ENCODE assay signal across 12 cellular contexts in genomic region chr3:124850633-124851032, GRCh38. TPM values are rescaled to one million over a fixed set of nuclear protein-coding genes. Genes with fewer than 3 reads are reported as not detected.
DNase-seq lines count a peak whose midpoint lies in the region; ATAC-seq and TF ChIP-seq lines count a peak whose summit lies in the region.
"Had no signal": no experiment of that assay in that cellular context is flagged by ENCODE, and none has a peak within 500 bp of the region (broad histone marks: within the 10 kb centered on the region; RNA-seq: fewer than 3 reads in every experiment).

No MANE protein-coding gene starts in this region.

- H3K27ac Mint-ChIP-seq in activated CD4-positive, alpha-beta T cell treated with anti-CD3 and anti-CD28 coated beads, Interleukin-2, amount 10 ng/mL, durations not matched to agents 24 days and 14 days, result no peak overlapping the region

- TF ChIP-seq CTCF in AG09309 (IDR thresholded peaks at IDR 0.05; ENCODE audit: control insufficient read depth, insufficient read depth, low read depth, low read length, missing control alignments) (peak; percentile 16), adrenal gland (IDR thresholded peaks at IDR 0.05) (peak in 2 of 6 experiments; percentile 13 to 24), left ventricle myocardium inferior (IDR thresholded peaks at IDR 0.05; ENCODE audit: borderline replicate concordance) (no peak), retinal pigment epithelial cell (conservative IDR thresholded peaks at IDR 0.05; ENCODE audit: low read depth, low read length) (peak; percentile 16)

- H3K27me3 ChIP-seq in adrenal gland, result no peaks in the 10 kb centered on the region
- no peaks in the 10 kb centered on the region for H3K27me3 ChIP-seq in left ventricle myocardium inferior (ENCODE audit: low read depth)
- H3K27me3 ChIP-seq: colonic mucosa had no signal

- H3K36me3 ChIP-seq in adrenal gland (replicated peaks in 1 of 2) (peaks cover 0 to 16% of the 10 kb centered on the region in 2 donors), left ventricle myocardium inferior (peaks cover 35% of the 10 kb centered on the region)
- H3K36me3 ChIP-seq: colonic mucosa had no signal

- ATAC-seq in HG03432 (IDR thresholded peaks at IDR 0.05; ENCODE audit: unreplicated experiment) (no peak), GM18870 (IDR thresholded peaks at IDR 0.05; ENCODE audit: unreplicated experiment) (no peak), GM18858 (IDR thresholded peaks at IDR 0.05; ENCODE audit: unreplicated experiment) (no peak)

- peaks cover 24% of the 10 kb centered on the region for H3K27me3 Mint-ChIP-seq in activated CD4-positive, alpha-beta T cell treated with anti-CD3 and anti-CD28 coated beads, Interleukin-2, amount 10 ng/mL, durations not matched to agents 24 days and 14 days

- H3K9me3 ChIP-seq in adrenal gland (replicated peaks in 1 of 3) (no peaks in the 10 kb centered on the region), left ventricle myocardium inferior (replicated peaks) (no peaks in the 10 kb centered on the region)
- H3K9me3 ChIP-seq: colonic mucosa had no signal

- intact Hi-C loops in adrenal gland (cut with DNase I), result no loop called here
- intact Hi-C loops in left ventricle myocardium inferior (cut with micrococcal nuclease), result no loop called here
- intact Hi-C loops in activated CD4-positive, alpha-beta T cell treated with anti-CD3 and anti-CD28 coated beads, Interleukin-2, amount 10 ng/mL, durations not matched to agents 24 days and 14 days (cut with micrococcal nuclease), result no loop called here

- H3K27ac ChIP-seq in adrenal gland, result peak overlapping the region in 2 of 5 donors; percentile 45 to 51
- H3K27ac ChIP-seq in left ventricle myocardium inferior (replicated peaks), result peak overlapping the region; percentile 43
- H3K27ac ChIP-seq: colonic mucosa had no signal

- no peaks in the 10 kb centered on the region for H3K9me3 Mint-ChIP-seq in activated CD4-positive, alpha-beta T cell treated with anti-CD3 and anti-CD28 coated beads, Interleukin-2, amount 10 ng/mL, durations not matched to agents 24 days and 14 days
- H3K9me3 Mint-ChIP-seq: H9 had no signal

- H3K4me1 ChIP-seq in adrenal gland (replicated peaks in 1 of 2) (peaks cover 7 to 23% of the 10 kb centered on the region in 2 donors), left ventricle myocardium inferior (peaks cover 38% of the 10 kb centered on the region)

- H3K36me3 Mint-ChIP-seq in activated CD4-positive, alpha-beta T cell treated with anti-CD3 and anti-CD28 coated beads, Interleukin-2, amount 10 ng/mL, durations not matched to agents 24 days and 14 days (ENCODE audit: low read depth), result no peaks in the 10 kb centered on the region

- no peaks in the 10 kb centered on the region for H3K4me1 Mint-ChIP-seq in activated CD4-positive, alpha-beta T cell treated with anti-CD3 and anti-CD28 coated beads, Interleukin-2, amount 10 ng/mL, durations not matched to agents 24 days and 14 days

- no peak overlapping the region for H3K4me3 ChIP-seq in AG09309 (ENCODE audit: control insufficient read depth, low read depth, low read length)
- no peak overlapping the region for H3K4me3 ChIP-seq in adrenal gland
- H3K4me3 ChIP-seq in left ventricle myocardium inferior, result no peak overlapping the region
- H3K4me3 ChIP-seq in retinal pigment epithelial cell (ENCODE audit: low read length), result no peak overlapping the region
- H3K4me3 ChIP-seq: colonic mucosa had no signal

- WGBS in adrenal gland, 4 donors, result 39 to 54% (median 45%) methylated on average over 2 of the region's 2 CpGs

- DNase-seq in AG09309 (ENCODE audit: low read depth), result no peak
- DNase-seq in adrenal gland, result peak in 6 of 7 donors; percentile 57 to 80 (median 70)
- DNase-seq in left ventricle myocardium inferior, result peak; percentile 22
- DNase-seq in retinal pigment epithelial cell (ENCODE audit: low read depth), result no peak
- no peak for DNase-seq in activated CD4-positive, alpha-beta T cell treated with anti-CD3 and anti-CD28 coated beads, Interleukin-2, amount 10 ng/mL, durations not matched to agents 24 days and 14 days
- DNase-seq: colonic mucosa; H9; NCI-H146; NK-92 treated with Interleukin-12 subunit alpha and Interleukin-12 subunit beta, amount 100 ng/mL, for 24 hours had no signal

- H3K4me3 Mint-ChIP-seq in activated CD4-positive, alpha-beta T cell treated with anti-CD3 and anti-CD28 coated beads, Interleukin-2, amount 10 ng/mL, durations not matched to agents 24 days and 14 days, result no peak overlapping the region
- H3K4me3 Mint-ChIP-seq: H9 had no signal

- TF ChIP-seq POLR2A in adrenal gland (IDR thresholded peaks at IDR 0.05), result no peak

RNA-seq across cellular contexts. Expression of gene ITGB5, which starts 36.5 kb away (rescaled TPM):
- total RNA-seq in adrenal gland (100 to 1,000 TPM in 6 of 8 donors, 10 to 100 TPM in 2; 73.6 to 404 (median 111) TPM), left ventricle myocardium inferior (122 TPM)
- polyA plus RNA-seq in adrenal gland, result 10 to 100 TPM; 22.8 to 30.8 (median 25.6) TPM
- 2.1 and 2.2 TPM in 2 replicates for total RNA-seq in activated CD4-positive, alpha-beta T cell treated with anti-CD3 and anti-CD28 coated beads, Interleukin-2, amount 10 ng/mL, durations not matched to agents 24 days and 14 days

Comparison
In these comparisons a context has a peak if more than half of its experiments do, and no peak if none do; other contexts are left out.
1. DNase-seq: peak in adrenal gland (6 of 7) and left ventricle myocardium inferior (single experiment); none in AG09309 (single experiment), retinal pigment epithelial cell (single experiment) and activated CD4-positive, alpha-beta T cell treated with anti-CD3 and anti-CD28 coated beads, Interleukin-2, amount 10 ng/mL, durations not matched to agents 24 days and 14 days (single experiment).
2. RNA of gene ITGB5, which starts 36.5 kb away (total RNA-seq): 122 TPM in left ventricle myocardium inferior (single experiment) and 73.6 to 404 TPM in adrenal gland; 2.1 to 2.2 TPM in activated CD4-positive, alpha-beta T cell treated with anti-CD3 and anti-CD28 coated beads, Interleukin-2, amount 10 ng/mL, durations not matched to agents 24 days and 14 days; every median in the first group is over 10 times any median in the second.